32 cellular contexts compared by ENCODE assay signal in the genomic region with DNA sequence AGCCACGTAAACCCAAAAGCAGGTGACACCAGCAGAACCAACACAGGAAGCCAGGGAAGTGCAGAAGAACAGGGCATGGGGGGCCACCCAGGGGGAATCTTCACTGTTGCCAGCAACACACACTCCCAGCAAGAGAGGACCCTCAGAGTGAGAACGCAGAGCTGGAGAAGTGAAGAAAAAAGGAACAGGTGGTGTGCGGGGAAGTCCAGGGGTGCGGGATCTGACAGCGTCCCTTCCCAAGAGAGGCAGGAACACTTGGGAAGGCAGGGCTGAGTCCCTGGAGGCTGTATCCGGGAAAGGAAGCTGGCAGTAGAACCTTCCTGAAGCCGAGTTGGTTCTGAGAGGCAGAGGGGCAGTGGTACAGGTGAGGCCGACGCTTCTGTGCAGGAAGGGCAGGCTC.
"Had no signal": no experiment of that assay in that cellular context is flagged by ENCODE, and none has a peak within 500 bp of the region (broad histone marks: within the 10 kb centered on the region; RNA-seq: fewer than 3 reads in every experiment).

No MANE protein-coding gene starts in this region.

- H3K27me3 Mint-ChIP-seq: activated CD8-positive, alpha-beta T cell treated with anti-CD3 and anti-CD28 coated beads for 36 hours; activated naive CD4-positive, alpha-beta T cell treated with anti-CD3 and anti-CD28 coated beads, Interleukin-2, amount 50 U/mL, for 24 hours; activated naive CD8-positive, alpha-beta T cell treated with anti-CD3 and anti-CD28 coated beads for 36 hours; activated naive CD8-positive, alpha-beta T cell treated with anti-CD3 and anti-CD28 coated beads, Interleukin-2, amount 50 U/mL, for 24 hours; brain had no signal

- H3K9me3 Mint-ChIP-seq: activated CD8-positive, alpha-beta T cell treated with anti-CD3 and anti-CD28 coated beads for 36 hours; activated naive CD4-positive, alpha-beta T cell treated with anti-CD3 and anti-CD28 coated beads for 36 hours; activated naive CD4-positive, alpha-beta T cell treated with anti-CD3 and anti-CD28 coated beads, Interleukin-2, amount 50 U/mL, for 24 hours; activated naive CD8-positive, alpha-beta T cell treated with anti-CD3 and anti-CD28 coated beads for 36 hours; activated naive CD8-positive, alpha-beta T cell treated with anti-CD3 and anti-CD28 coated beads, Interleukin-2, amount 50 U/mL, for 24 hours; activated T-helper 1 cell treated with anti-CD3 and anti-CD28 coated beads, Interleukin-12 subunit alpha, Interleukin-12 subunit beta, Interleukin-2, Interleukin-4 antibody, amounts not matched to agents 30 ng/mL and 10 ng/mL and 1 ng/mL, durations not matched to agents 14 hours and 24 hours and 36 hours; activated T-helper 2 cell treated with anti-CD3 and anti-CD28 coated beads, Interferon-gamma antibody, Interleukin-2, Interleukin-4, amounts not matched to agents 10 μg/mL and 5 μg/mL and 100 μg/mL, durations not matched to agents 14 hours and 24 hours and 36 hours had no signal

- H3K27ac Mint-ChIP-seq: activated CD8-positive, alpha-beta T cell treated with anti-CD3 and anti-CD28 coated beads for 36 hours; activated naive CD4-positive, alpha-beta T cell treated with anti-CD3 and anti-CD28 coated beads for 36 hours; activated naive CD4-positive, alpha-beta T cell treated with anti-CD3 and anti-CD28 coated beads, Interleukin-2, amount 50 U/mL, for 24 hours; activated naive CD8-positive, alpha-beta T cell treated with anti-CD3 and anti-CD28 coated beads for 36 hours; activated naive CD8-positive, alpha-beta T cell treated with anti-CD3 and anti-CD28 coated beads, Interleukin-2, amount 50 U/mL, for 24 hours; activated T-helper 1 cell treated with anti-CD3 and anti-CD28 coated beads, Interleukin-12 subunit alpha, Interleukin-12 subunit beta, Interleukin-2, Interleukin-4 antibody, amounts not matched to agents 30 ng/mL and 10 ng/mL and 1 ng/mL, durations not matched to agents 14 hours and 24 hours and 36 hours; activated T-helper 2 cell treated with anti-CD3 and anti-CD28 coated beads, Interferon-gamma antibody, Interleukin-2, Interleukin-4, amounts not matched to agents 10 μg/mL and 5 μg/mL and 100 μg/mL, durations not matched to agents 14 hours and 24 hours and 36 hours; brain had no signal

- FAIRE-seq: endometrium had no signal

- H3K36me3 ChIP-seq: adrenal gland, breast epithelium, cardiac muscle cell, colonic mucosa, gastrocnemius medialis, heart left ventricle had no signal

- H3K4me1 ChIP-seq: adrenal gland, breast epithelium, colonic mucosa, foreskin keratinocyte, gastrocnemius medialis, heart left ventricle had no signal

- H3K9me3 ChIP-seq: adrenal gland, colonic mucosa, gastrocnemius medialis, heart left ventricle had no signal

- H3K27me3 ChIP-seq: adrenal gland, breast epithelium, cardiac muscle cell, colonic mucosa, foreskin keratinocyte, gastrocnemius medialis, heart left ventricle had no signal

- H3K36me3 Mint-ChIP-seq: activated naive CD4-positive, alpha-beta T cell treated with anti-CD3 and anti-CD28 coated beads, Interleukin-2, amount 50 U/mL, for 24 hours; activated naive CD8-positive, alpha-beta T cell treated with anti-CD3 and anti-CD28 coated beads for 36 hours had no signal

- H3K4me3 ChIP-seq: adrenal gland, breast epithelium, cardiac muscle cell, colonic mucosa, gastrocnemius medialis, heart left ventricle had no signal

- DNase-seq: activated CD4-positive, alpha-beta T cell treated with anti-CD3 and anti-CD28 coated beads for 4 hours; activated CD4-positive, alpha-beta T cell treated with anti-CD3 and anti-CD28 coated beads, Interleukin-2, amount 50 U/mL, for 1 hour; activated CD4-positive, alpha-beta T cell treated with anti-CD3 and anti-CD28 coated beads, Interleukin-2, amount 50 U/mL, for 48 hours; activated CD4-positive, CD25-positive, alpha-beta regulatory T cell; activated CD4-positive, CD25-positive, alpha-beta regulatory T cell treated with anti-CD3 and anti-CD28 coated beads, Interleukin-2, amount 50 U/mL, for 72 hours; activated CD8-positive, alpha-beta memory T cell treated with anti-CD3 and anti-CD28 coated beads for 24 hours; activated CD8-positive, alpha-beta T cell treated with anti-CD3 and anti-CD28 coated beads for 36 hours; activated effector memory CD4-positive, alpha-beta T cell treated with anti-CD3 and anti-CD28 coated beads, Interleukin-2, amount 50 U/mL, for 16 hours; activated naive CD4-positive, alpha-beta T cell treated with anti-CD3 and anti-CD28 coated beads for 36 hours; activated naive CD8-positive, alpha-beta T cell treated with anti-CD3 and anti-CD28 coated beads for 36 hours; activated naive CD8-positive, alpha-beta T cell treated with anti-CD3 and anti-CD28 coated beads, Interleukin-2, amount 50 U/mL, for 24 hours; activated T-cell treated with anti-CD3 and anti-CD28 coated beads, Interleukin-2, amount 50 U/mL, for 1 hour; activated T-cell treated with anti-CD3 and anti-CD28 coated beads, Interleukin-2, amount 50 U/mL, for 48 hours; adrenal gland; amygdala; aorta; central memory CD4-positive, alpha-beta T cell; cerebellar nuclear complex; colonic mucosa; effector CD8-positive, alpha-beta T cell; foreskin keratinocyte; gastrocnemius medialis; glutamatergic neuron; heart left ventricle; T1000 had no signal

- H3K27ac ChIP-seq: adrenal gland, breast epithelium, cardiac muscle cell, colonic mucosa, foreskin keratinocyte, gastrocnemius medialis, heart left ventricle had no signal

- H3K4me1 Mint-ChIP-seq: activated naive CD4-positive, alpha-beta T cell treated with anti-CD3 and anti-CD28 coated beads, Interleukin-2, amount 50 U/mL, for 24 hours; activated naive CD8-positive, alpha-beta T cell treated with anti-CD3 and anti-CD28 coated beads for 36 hours; activated naive CD8-positive, alpha-beta T cell treated with anti-CD3 and anti-CD28 coated beads, Interleukin-2, amount 50 U/mL, for 24 hours; brain had no signal

- H3K4me3 Mint-ChIP-seq: activated CD8-positive, alpha-beta T cell treated with anti-CD3 and anti-CD28 coated beads for 36 hours; activated naive CD4-positive, alpha-beta T cell treated with anti-CD3 and anti-CD28 coated beads for 36 hours; activated naive CD4-positive, alpha-beta T cell treated with anti-CD3 and anti-CD28 coated beads, Interleukin-2, amount 50 U/mL, for 24 hours; activated naive CD8-positive, alpha-beta T cell treated with anti-CD3 and anti-CD28 coated beads for 36 hours; activated naive CD8-positive, alpha-beta T cell treated with anti-CD3 and anti-CD28 coated beads, Interleukin-2, amount 50 U/mL, for 24 hours; activated T-helper 1 cell treated with anti-CD3 and anti-CD28 coated beads, Interleukin-12 subunit alpha, Interleukin-12 subunit beta, Interleukin-2, Interleukin-4 antibody, amounts not matched to agents 30 ng/mL and 10 ng/mL and 1 ng/mL, durations not matched to agents 14 hours and 24 hours and 36 hours; brain had no signal
